ENCODE assay signal across 8 cellular contexts in the genomic region with DNA sequence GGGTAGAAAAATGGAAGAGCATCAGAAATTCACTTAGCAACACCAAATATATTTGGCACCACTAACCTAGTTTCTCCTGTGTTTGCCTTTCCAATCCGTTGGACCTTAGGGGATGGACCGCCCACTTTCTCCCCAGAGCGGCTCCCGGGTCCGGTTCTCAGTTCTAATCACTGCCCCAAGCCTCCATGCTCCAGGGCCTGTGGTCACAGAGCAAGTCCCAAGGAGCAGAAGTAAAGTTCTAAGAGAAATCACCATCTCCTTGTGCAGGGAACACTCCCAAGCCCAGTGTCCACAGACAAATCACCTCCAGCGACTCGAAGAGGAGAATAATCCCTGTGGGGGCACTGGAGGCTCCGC. TPM values are rescaled to one million over a fixed set of nuclear protein-coding genes. Genes with fewer than 3 reads are reported as not detected.
DNase-seq lines count a peak whose midpoint lies in the region; ATAC-seq and TF ChIP-seq lines count a peak whose summit lies in the region.

No MANE protein-coding gene starts in this region.

- ATAC-seq in HG02852 (IDR thresholded peaks at IDR 0.05; ENCODE audit: unreplicated experiment) = peak; percentile 1
- ATAC-seq in stimulated activated naive B cell treated with anti-CD40 and anti-IgM and Interleukin-4, amounts not matched to agents 10 μg/mL and 1 μg/mL and 100 μg/mL, for 72 hours (replicated peaks) = no peak
- ATAC-seq in GM18502 (IDR thresholded peaks at IDR 0.05; ENCODE audit: poor library complexity, unreplicated experiment) = no peak

- H3K27me3 Mint-ChIP-seq in stimulated activated naive B cell treated with anti-CD40 and anti-IgM and Interleukin-4, amounts not matched to agents 10 μg/mL and 1 μg/mL and 100 μg/mL, for 72 hours = peaks cover 41 to 54% of the 10 kb centered on the region in 2 donors

- H3K36me3 ChIP-seq in ES-I3 (ENCODE audit: insufficient read depth, low read length) (no peaks in the 10 kb centered on the region), adrenal gland (replicated peaks in 1 of 2) (no peaks in the 10 kb centered on the region)

- H3K4me1 ChIP-seq in ES-I3 (ENCODE audit: insufficient read depth, low read length) = peaks cover 5% of the 10 kb centered on the region
- peaks cover 12 to 13% of the 10 kb centered on the region in 2 donors for H3K4me1 ChIP-seq in adrenal gland (replicated peaks in 1 of 2)

- H3K27ac Mint-ChIP-seq in stimulated activated naive B cell treated with anti-CD40 and anti-IgM and Interleukin-4, amounts not matched to agents 10 μg/mL and 1 μg/mL and 100 μg/mL, for 72 hours = no peak overlapping the region

- peak overlapping the region; percentile 72; the same call in 1 of the 2 replicates for H3K9ac ChIP-seq in ES-I3 (ENCODE audit: low read depth, low read length)

- H3K27ac ChIP-seq in adrenal gland = peak overlapping the region in 4 of 5 donors; percentile 16 to 67 (median 45)

- no peak for TF ChIP-seq CTCF in adrenal gland (IDR thresholded peaks at IDR 0.05)

- H3K27me3 ChIP-seq in adrenal gland = no peaks in the 10 kb centered on the region

- H3K4me3 ChIP-seq in adrenal gland (peak overlapping the region in 3 of 4 donors; percentile 36 to 49 (median 41)), iPS-18c (ENCODE audit: insufficient read depth, low read depth, low read length) (peak overlapping the region; percentile 72)

- peak in 6 of 7 donors; percentile 21 to 43 (median 26) for DNase-seq in adrenal gland
- no peak for DNase-seq in stimulated activated naive B cell treated with anti-CD40 and anti-IgM and Interleukin-4, amounts not matched to agents 10 μg/mL and 1 μg/mL and 100 μg/mL, for 72 hours
- DNase-seq in NCI-H2227 treated with DMSO at 0.1 percent for 48 hours (lab: John Stamatoyannopoulos, UW) = no peak
- no peak for DNase-seq in NCI-H2081 (lab: John Stamatoyannopoulos, UW)

- H3K9me3 Mint-ChIP-seq in stimulated activated naive B cell treated with anti-CD40 and anti-IgM and Interleukin-4, amounts not matched to agents 10 μg/mL and 1 μg/mL and 100 μg/mL, for 72 hours = peaks cover 0 to 3% of the 10 kb centered on the region in 2 donors

- H3K4me3 Mint-ChIP-seq in stimulated activated naive B cell treated with anti-CD40 and anti-IgM and Interleukin-4, amounts not matched to agents 10 μg/mL and 1 μg/mL and 100 μg/mL, for 72 hours = peak overlapping the region; percentile 71 to 72

- peaks cover 0 to 4% of the 10 kb centered on the region in 2 donors for H3K36me3 Mint-ChIP-seq in stimulated activated naive B cell treated with anti-CD40 and anti-IgM and Interleukin-4, amounts not matched to agents 10 μg/mL and 1 μg/mL and 100 μg/mL, for 72 hours

- peaks cover 8 to 12% of the 10 kb centered on the region in 2 donors for H3K4me1 Mint-ChIP-seq in stimulated activated naive B cell treated with anti-CD40 and anti-IgM and Interleukin-4, amounts not matched to agents 10 μg/mL and 1 μg/mL and 100 μg/mL, for 72 hours

- H3K9me3 ChIP-seq in ES-I3 (ENCODE audit: control insufficient read depth, insufficient read depth, low read length) = no peaks in the 10 kb centered on the region
- H3K9me3 ChIP-seq in adrenal gland (replicated peaks in 1 of 3) = no peaks in the 10 kb centered on the region
- H3K9me3 ChIP-seq in iPS-18c (ENCODE audit: control insufficient read depth, insufficient read depth, low read length) = no peaks in the 10 kb centered on the region

- TF ChIP-seq POLR2A in adrenal gland (IDR thresholded peaks at IDR 0.05) = no peak

- intact Hi-C loops in adrenal gland (cut with DNase I) = loop anchor here in 1 of 2 donors (10.0 kb wide), 1 partner anchor 65 kb away; no protein-coding TSS in a partner anchor

- 1 to 6% (median 4%) methylated on average over 8 of the region's 8 CpGs for WGBS in adrenal gland, 4 donors

RNA-seq across cellular contexts. Expression of a gene that starts 0.7 kb away (rescaled TPM):
- 1 to 10 TPM in 7 of 8 donors, under 1 TPM in 1; 0.68 to 4.8 (median 1.9) TPM for total RNA-seq in adrenal gland
- polyA plus RNA-seq in adrenal gland = 1 to 10 TPM in 2 of 3 donors, under 1 TPM in 1; 0.98 to 4.9 (median 1.2) TPM

Comparison
In these comparisons a context has a peak if more than half of its experiments do, and no peak if none do; other contexts are left out.
1. DNase-seq: peak in adrenal gland (6 of 7); none in stimulated activated naive B cell treated with anti-CD40 and anti-IgM and Interleukin-4, amounts not matched to agents 10 μg/mL and 1 μg/mL and 100 μg/mL, for 72 hours (single experiment), NCI-H2227 treated with DMSO at 0.1 percent for 48 hours (single experiment) and NCI-H2081 (0 of 2).